8 cellular contexts compared by ENCODE assay signal in genomic region chr19:37467608-37468090, GRCh38. TPM values are rescaled to one million over a fixed set of nuclear protein-coding genes. Genes with fewer than 3 reads are reported as not detected.
DNase-seq lines count a peak whose midpoint lies in the region; ATAC-seq and TF ChIP-seq lines count a peak whose summit lies in the region.

No MANE protein-coding gene starts in this region.

- H3K4me1 Mint-ChIP-seq in nephron progenitor cell = peaks cover 29% of the 10 kb centered on the region

- no peaks in the 10 kb centered on the region for H3K27me3 ChIP-seq in BLaER1 treated with 17β-estradiol and CSF1 and Interleukin-3, amounts not matched to agents 10 nM and 100 nM
- H3K27me3 ChIP-seq in ectodermal cell (ENCODE audit: control insufficient read depth, insufficient read depth, low read length, poor library complexity, severe bottlenecking) = no peaks in the 10 kb centered on the region

- H3K9ac ChIP-seq in BLaER1 treated with 17β-estradiol and CSF1 and Interleukin-3, amounts not matched to agents 10 nM and 100 nM = peak overlapping the region; percentile 81 to 96 (median 89)

- peak overlapping the region; percentile 81 to 93 (median 90) for H3K4me2 ChIP-seq in BLaER1 treated with 17β-estradiol and CSF1 and Interleukin-3, amounts not matched to agents 10 nM and 100 nM

- no peak for TF ChIP-seq CTCF in NB4 (IDR thresholded peaks at IDR 0.05; ENCODE audit: low read depth, low read length)
- no peak for TF ChIP-seq CTCF in nephron progenitor cell (IDR thresholded peaks at IDR 0.05)

- H3K27me3 Mint-ChIP-seq in nephron progenitor cell (ENCODE audit: low read depth, poor library complexity) = peaks cover 10% of the 10 kb centered on the region

- H3K4me3 Mint-ChIP-seq in nephron progenitor cell = peak overlapping the region; percentile 99

- H4K20me1 ChIP-seq in BLaER1 treated with 17β-estradiol and CSF1 and Interleukin-3, amounts not matched to agents 10 nM and 100 nM = no peaks in the 10 kb centered on the region

- no peak for ATAC-seq in HG03457 (IDR thresholded peaks at IDR 0.05; ENCODE audit: unreplicated experiment)

- H3K36me3 ChIP-seq in BLaER1 treated with 17β-estradiol and CSF1 and Interleukin-3, amounts not matched to agents 10 nM and 100 nM = peaks cover 42 to 52% (median 48%) of the 10 kb centered on the region in 11 experiments
- H3K36me3 ChIP-seq in ectodermal cell (ENCODE audit: control insufficient read depth, insufficient read depth, low read length) = peaks cover 30% of the 10 kb centered on the region

- peaks cover 63% of the 10 kb centered on the region for H3K9me3 Mint-ChIP-seq in nephron progenitor cell

- WGBS in ectodermal cell, 2 experiments = 71 to 77% methylated on average over 18 of the region's 18 CpGs

- H3K36me3 Mint-ChIP-seq in nephron progenitor cell (ENCODE audit: low read depth) = peaks cover 54% of the 10 kb centered on the region

- peak overlapping the region; percentile 61 to 93 (median 85); a peak in 21 of 22 replicates for H3K27ac ChIP-seq in BLaER1 treated with 17β-estradiol and CSF1 and Interleukin-3, amounts not matched to agents 10 nM and 100 nM
- H3K27ac ChIP-seq in ectodermal cell (ENCODE audit: insufficient read depth, low read depth, low read length, poor library complexity, severe bottlenecking) = no peak overlapping the region

- H3K4me1 ChIP-seq in BLaER1 treated with 17β-estradiol and CSF1 and Interleukin-3, amounts not matched to agents 10 nM and 100 nM = peaks cover 23 to 34% (median 32%) of the 10 kb centered on the region in 10 experiments
- no peaks in the 10 kb centered on the region for H3K4me1 ChIP-seq in ectodermal cell (ENCODE audit: control insufficient read depth, insufficient read depth, low read length)

- no peak for DNase-seq in NB4 (ENCODE audit: low read depth)
- no peak for DNase-seq in nephron progenitor cell
- DNase-seq in stimulated activated CD4-positive, alpha-beta T cell treated with anti-CD3 and anti-CD28 coated beads, Interleukin-2, amount 100 ng/mL, for 48 hours = no peak
- DNase-seq in NCI-H2196 (lab: John Stamatoyannopoulos, UW; ENCODE audit: unreplicated experiment) = no peak
- DNase-seq in MV-4-11 (lab: John Stamatoyannopoulos, UW) = no peak

- no peak for TF ChIP-seq POLR2A in NB4 (IDR thresholded peaks at IDR 0.05; ENCODE audit: extremely low read depth, insufficient read length)

- peaks cover 46 to 74% (median 55%) of the 10 kb centered on the region in 11 experiments for H3K9me3 ChIP-seq in BLaER1 treated with 17β-estradiol and CSF1 and Interleukin-3, amounts not matched to agents 10 nM and 100 nM (replicated peaks in 1 of 11)
- no peaks in the 10 kb centered on the region for H3K9me3 ChIP-seq in ectodermal cell (ENCODE audit: control insufficient read depth, low read length)

- peak overlapping the region; percentile 99 for H3K27ac Mint-ChIP-seq in nephron progenitor cell

- H3K4me3 ChIP-seq in BLaER1 treated with 17β-estradiol and CSF1 and Interleukin-3, amounts not matched to agents 10 nM and 100 nM = peak overlapping the region; percentile 70 to 90 (median 79)
- H3K4me3 ChIP-seq in NB4 (ENCODE audit: low read depth, low read length) = peak overlapping the region; percentile 88
- peak overlapping the region; percentile 83 for H3K4me3 ChIP-seq in ectodermal cell (ENCODE audit: insufficient read depth, low read depth, low read length)

RNA-seq across cellular contexts. Expression of gene ZNF569, which starts 0.4 kb away (rescaled TPM):
- polyA plus RNA-seq in ectodermal cell (2013, experiment 1 of 4) = 16.8 TPM
- polyA plus RNA-seq in ectodermal cell (2013, experiment 2 of 4) = 15.6 TPM
- 16.7 TPM for polyA plus RNA-seq in ectodermal cell (2013, experiment 3 of 4)
- polyA plus RNA-seq in ectodermal cell (2013, experiment 4 of 4) = 15.6 TPM

RNA-seq across cellular contexts. Expression of gene ZNF570, which starts 1.5 kb away (rescaled TPM):
- polyA plus RNA-seq in ectodermal cell (2013, experiment 1 of 4) = 7.6 TPM
- polyA plus RNA-seq in ectodermal cell (2013, experiment 2 of 4) = 7.7 TPM
- 6.8 TPM for polyA plus RNA-seq in ectodermal cell (2013, experiment 3 of 4)
- polyA plus RNA-seq in ectodermal cell (2013, experiment 4 of 4) = 6.2 TPM

RNA-seq across cellular contexts. Expression of gene ZNF793, which starts 39.1 kb away (rescaled TPM):
- polyA plus RNA-seq in ectodermal cell (2013, experiment 1 of 4) = 21.1 TPM
- polyA plus RNA-seq in ectodermal cell (2013, experiment 2 of 4) = 26.0 TPM
- 14.5 TPM for polyA plus RNA-seq in ectodermal cell (2013, experiment 3 of 4)
- polyA plus RNA-seq in ectodermal cell (2013, experiment 4 of 4) = 16.1 TPM
